8 cellular contexts compared by ENCODE assay signal in genomic region chr4:16916719-16917337, GRCh38. TPM values are rescaled to one million over a fixed set of nuclear protein-coding genes. Genes with fewer than 3 reads are reported as not detected.
A peak's percentile ranks its signal among the peaks of the same experiment; 100 is the strongest.
DNase-seq lines count a peak whose midpoint lies in the region; ATAC-seq and TF ChIP-seq lines count a peak whose summit lies in the region.

No MANE protein-coding gene starts in this region.

- no peak overlapping the region for H3K9ac ChIP-seq in colonic mucosa (ENCODE audit: low read depth in 2 of 2, low read length in 2 of 2)

- DNase-seq in Right ventricle myocardium inferior (ENCODE audit: missing footprints): no peak
- no peak for DNase-seq in cardiac septum (ENCODE audit: low spot score)
- peak; percentile 13 for DNase-seq in NCI-H187 treated with DMSO at 0.1 percent for 48 hours (lab: John Stamatoyannopoulos, UW)
- peak; percentile 34 for DNase-seq in colonic mucosa
- peak; percentile 85 for DNase-seq in natural killer cell treated with Interleukin-12 subunit alpha and Interleukin-12 subunit beta and Interleukin-15 and Interleukin-18, amount 100 ng/mL, for 72 hours (ENCODE audit: low spot score)
- no peak for DNase-seq in upper lobe of right lung

- H3K27me3 Mint-ChIP-seq in natural killer cell treated with Interleukin-12 subunit alpha and Interleukin-12 subunit beta and Interleukin-15 and Interleukin-18, amount 100 ng/mL, for 72 hours: no peaks in the 10 kb centered on the region

- TF ChIP-seq CTCF in colonic mucosa (IDR thresholded peaks at IDR 0.05): peak; percentile 42
- TF ChIP-seq CTCF in upper lobe of right lung (IDR thresholded peaks at IDR 0.05): peak; percentile 74

- H3K36me3 ChIP-seq in colonic mucosa: no peaks in the 10 kb centered on the region
- H3K36me3 ChIP-seq in upper lobe of right lung: no peaks in the 10 kb centered on the region

- H3K9me3 Mint-ChIP-seq in natural killer cell treated with Interleukin-12 subunit alpha and Interleukin-12 subunit beta and Interleukin-15 and Interleukin-18, amount 100 ng/mL, for 72 hours: no peaks in the 10 kb centered on the region

- H3K4me1 ChIP-seq in colonic mucosa (no peaks in the 10 kb centered on the region), upper lobe of right lung (no peaks in the 10 kb centered on the region)

- no peak overlapping the region for H3K4me3 ChIP-seq in colonic mucosa
- H3K4me3 ChIP-seq in upper lobe of right lung: no peak overlapping the region

- no peak overlapping the region for H3K4me3 Mint-ChIP-seq in natural killer cell treated with Interleukin-12 subunit alpha and Interleukin-12 subunit beta and Interleukin-15 and Interleukin-18, amount 100 ng/mL, for 72 hours

- H3K9me3 ChIP-seq in colonic mucosa (no peaks in the 10 kb centered on the region), upper lobe of right lung (no peaks in the 10 kb centered on the region)

- intact Hi-C loops in Right ventricle myocardium inferior (cut with DNase I) (no loop called here), cardiac septum (cut with DNase I) (loop anchor here (10.0 kb wide), 1 partner anchor 528 kb away; no protein-coding TSS in a partner anchor), colonic mucosa (cut with DNase I) (no loop called here), upper lobe of right lung (cut with DNase I) (loop anchor here (10.0 kb wide), 1 partner anchor 408 kb away; no protein-coding TSS in a partner anchor)

- peaks cover 8 to 12% of the 10 kb centered on the region in 2 donors for H3K4me1 Mint-ChIP-seq in natural killer cell treated with Interleukin-12 subunit alpha and Interleukin-12 subunit beta and Interleukin-15 and Interleukin-18, amount 100 ng/mL, for 72 hours (ENCODE audit: low read depth in 2 of 2)

- H3K27ac ChIP-seq in colonic mucosa (no peak overlapping the region), upper lobe of right lung (no peak overlapping the region)

- H3K36me3 Mint-ChIP-seq in natural killer cell treated with Interleukin-12 subunit alpha and Interleukin-12 subunit beta and Interleukin-15 and Interleukin-18, amount 100 ng/mL, for 72 hours: no peaks in the 10 kb centered on the region

- H3K27ac Mint-ChIP-seq in natural killer cell treated with Interleukin-12 subunit alpha and Interleukin-12 subunit beta and Interleukin-15 and Interleukin-18, amount 100 ng/mL, for 72 hours: no peak overlapping the region

- ATAC-seq in Right ventricle myocardium inferior (peak; percentile 28), HG02938 (IDR thresholded peaks at IDR 0.05; ENCODE audit: unreplicated experiment) (peak; percentile 99), upper lobe of right lung (peak; percentile 89)
- peak; percentile 68 for ATAC-seq in activated CD4-positive, CD25-positive, alpha-beta regulatory T cell treated with anti-CD3 and anti-CD28 coated beads, Interleukin-2, amount 50 U/mL, for 24 hours
- ATAC-seq in natural killer cell treated with Interleukin-12 subunit alpha and Interleukin-12 subunit beta and Interleukin-15 and Interleukin-18, amount 100 ng/mL, for 72 hours: peak; percentile 84 to 90

- H3K27me3 ChIP-seq in colonic mucosa: no peaks in the 10 kb centered on the region
- H3K27me3 ChIP-seq in upper lobe of right lung: no peaks in the 10 kb centered on the region

RNA-seq across cellular contexts. Expression of gene LDB2, which starts 18.4 kb away (rescaled TPM):
- total RNA-seq in Right ventricle myocardium inferior (34.3 TPM), cardiac septum (33.3 TPM), colonic mucosa (1 to 10 TPM; 3.2 to 7.9 TPM), upper lobe of right lung (139 TPM)
- 1 to 10 TPM in 1 of 2 donors, under 1 TPM in 1; 0.64 to 1.4 TPM for total RNA-seq in natural killer cell treated with Interleukin-12 subunit alpha and Interleukin-12 subunit beta and Interleukin-15 and Interleukin-18, amount 100 ng/mL, for 72 hours

Comparison
In these comparisons a context has a peak if more than half of its experiments do, and no peak if none do; other contexts are left out.
1. intact Hi-C loops: an anchor here in cardiac septum (10.0 kb wide) and upper lobe of right lung (10.0 kb wide); none called in Right ventricle myocardium inferior and colonic mucosa.
2. ATAC-seq: peak in every context shown above with its lines; median percentile 99 in HG02938; 89 in upper lobe of right lung; 87 in natural killer cell treated with Interleukin-12 subunit alpha and Interleukin-12 subunit beta and Interleukin-15 and Interleukin-18, amount 100 ng/mL, for 72 hours; 68 in activated CD4-positive, CD25-positive, alpha-beta regulatory T cell treated with anti-CD3 and anti-CD28 coated beads, Interleukin-2, amount 50 U/mL, for 24 hours; 28 in Right ventricle myocardium inferior.
3. DNase-seq: peak in NCI-H187 treated with DMSO at 0.1 percent for 48 hours (single experiment), colonic mucosa (single experiment) and natural killer cell treated with Interleukin-12 subunit alpha and Interleukin-12 subunit beta and Interleukin-15 and Interleukin-18, amount 100 ng/mL, for 72 hours (single experiment); none in Right ventricle myocardium inferior (single experiment), cardiac septum (single experiment) and upper lobe of right lung (single experiment).